8 cellular contexts compared by ENCODE assay signal in genomic region chr3:72996121-72996472, GRCh38. TPM values are rescaled to one million over a fixed set of nuclear protein-coding genes. Genes with fewer than 3 reads are reported as not detected.
A peak's percentile ranks its signal among the peaks of the same experiment; 100 is the strongest.
DNase-seq lines count a peak whose midpoint lies in the region; ATAC-seq and TF ChIP-seq lines count a peak whose summit lies in the region.

No MANE protein-coding gene starts in this region.

- H3K4me3 ChIP-seq in cardiac muscle cell (peak overlapping the region; percentile 89), mucosa of rectum (ENCODE audit: low read length in 2 of 2) (peak overlapping the region; percentile 83 to 90)

- H3K9me3 Mint-ChIP-seq in chondrocyte (ENCODE audit: low read depth) = no peaks in the 10 kb centered on the region

- peak overlapping the region; percentile 73 to 91 for H3K9ac ChIP-seq in mucosa of rectum (ENCODE audit: low read depth in 1 of 2, low read length in 2 of 2)

- DNase-seq in cardiac muscle cell (ENCODE audit: low read depth in 1 of 2, low spot score in 1 of 2) (no peak), cardiac septum (ENCODE audit: low spot score) (no peak), chondrocyte (ENCODE audit: low spot score) (no peak), GM20000 (ENCODE audit: low spot score) (no peak)

- H3K4me1 ChIP-seq in cardiac muscle cell (ENCODE audit: low read depth) (peaks cover 37% of the 10 kb centered on the region), mucosa of rectum (ENCODE audit: control insufficient read depth in 2 of 2, insufficient read depth in 2 of 2, low read length in 2 of 2) (peaks cover 18 to 34% of the 10 kb centered on the region in 2 donors)

- H3K27me3 ChIP-seq in cardiac muscle cell (no peaks in the 10 kb centered on the region), mucosa of rectum (ENCODE audit: control insufficient read depth in 2 of 2, insufficient read depth in 2 of 2, low read length in 2 of 2) (no peaks in the 10 kb centered on the region)

- peak overlapping the region; percentile 96 for H3K27ac Mint-ChIP-seq in chondrocyte (ENCODE audit: unreplicated experiment)

- peaks cover 13% of the 10 kb centered on the region for H3K36me3 ChIP-seq in cardiac muscle cell
- peaks cover 14 to 18% of the 10 kb centered on the region in 2 donors for H3K36me3 ChIP-seq in mucosa of rectum (ENCODE audit: control insufficient read depth in 2 of 2, insufficient read depth in 2 of 2, low read length in 2 of 2)

- TF ChIP-seq CTCF in cardiac muscle cell (IDR thresholded peaks at IDR 0.05; ENCODE audit: low read depth, low read length) = no peak
- no peak for TF ChIP-seq CTCF in chondrocyte (IDR thresholded peaks at IDR 0.05)
- TF ChIP-seq CTCF in GM20000 (IDR thresholded peaks at IDR 0.05; ENCODE audit: extremely low read depth, missing control alignments) = no peak

- H3K4me3 Mint-ChIP-seq in chondrocyte (ENCODE audit: unreplicated experiment) = peak overlapping the region; percentile 77

- H3K9me3 ChIP-seq in cardiac muscle cell (ENCODE audit: low read depth) (no peaks in the 10 kb centered on the region), mucosa of rectum (ENCODE audit: control insufficient read depth in 2 of 2, low read length in 2 of 2) (no peaks in the 10 kb centered on the region)

- intact Hi-C loops in cardiac septum (cut with DNase I) = loop anchor here (2.0 to 5.0 kb wide), 6 partner anchors 34 to 149 kb away; partner anchors contain the start of genes GXYLT2 and SHQ1

- H3K27ac ChIP-seq in cardiac muscle cell (peak overlapping the region; percentile 98), mucosa of rectum (ENCODE audit: low read depth in 2 of 2, low read length in 2 of 2) (peak overlapping the region; percentile 93 to 96)

- H3K27me3 Mint-ChIP-seq in chondrocyte (ENCODE audit: low read depth) = no peaks in the 10 kb centered on the region

- peaks cover 41% of the 10 kb centered on the region for H3K4me1 Mint-ChIP-seq in chondrocyte (ENCODE audit: low read depth)

- ATAC-seq in GM21786 (IDR thresholded peaks at IDR 0.05; ENCODE audit: unreplicated experiment) (no peak), GM18873 (IDR thresholded peaks at IDR 0.05; ENCODE audit: low FRiP score, unreplicated experiment) (no peak), HG02870 (IDR thresholded peaks at IDR 0.05; ENCODE audit: unreplicated experiment) (no peak)

- H3K36me3 Mint-ChIP-seq in chondrocyte (ENCODE audit: low read depth) = peaks cover 7% of the 10 kb centered on the region

RNA-seq across cellular contexts. Expression of gene PPP4R2, which starts 0.5 kb away (rescaled TPM):
- total RNA-seq in cardiac muscle cell = 42.2 and 49.1 TPM in 2 replicates
- polyA plus RNA-seq in cardiac muscle cell = 44.8 and 50.1 TPM in 2 replicates
- 46.6 TPM for total RNA-seq in cardiac septum
- total RNA-seq in chondrocyte = 63.5 to 78.4 TPM (median 70.0 TPM) in 3 replicates
